Comparison of ENCODE assay signal across 17 cellular contexts in the genomic region with DNA sequence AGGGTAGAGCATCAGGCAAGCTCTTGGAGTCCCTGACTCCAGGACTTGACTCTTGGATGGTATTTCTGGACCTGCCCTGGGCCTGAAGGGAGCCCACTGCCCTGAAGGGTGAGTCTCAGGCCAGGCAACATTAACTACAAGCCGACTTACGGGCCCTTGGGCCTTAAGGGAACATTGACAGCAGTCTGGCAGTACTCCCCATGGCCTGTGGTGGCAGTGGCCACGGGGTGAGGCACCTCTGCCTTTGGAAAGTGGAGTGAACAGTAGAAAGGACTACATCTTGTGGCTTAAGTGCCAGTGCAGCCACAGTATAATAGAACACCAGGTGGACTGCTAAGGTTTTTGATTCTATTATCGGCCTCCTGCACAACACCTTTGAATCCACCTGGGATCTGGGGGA. TPM values are rescaled to one million over a fixed set of nuclear protein-coding genes. Genes with fewer than 3 reads are reported as not detected.
A peak's percentile ranks its signal among the peaks of the same experiment; 100 is the strongest.
DNase-seq lines count a peak whose midpoint lies in the region; ATAC-seq and TF ChIP-seq lines count a peak whose summit lies in the region.
"Had no signal": no experiment of that assay in that cellular context is flagged by ENCODE, and none has a peak within 500 bp of the region (broad histone marks: within the 10 kb centered on the region; RNA-seq: fewer than 3 reads in every experiment).

No MANE protein-coding gene starts in this region.

- H3K9me3 Mint-ChIP-seq in H9 (peaks cover 69 to 75% of the 10 kb centered on the region in 2 experiments), WTC11 (no peaks in the 10 kb centered on the region), endothelial cell (ENCODE audit: unreplicated experiment) (no peaks in the 10 kb centered on the region)

- 0 out of 7 replicates have a peak overlapping the region, but pooled peaks of 1 of the 3 experiments have one; percentile 28 for H3K27ac Mint-ChIP-seq in H9
- H3K27ac Mint-ChIP-seq in WTC11: no peak overlapping the region
- H3K27ac Mint-ChIP-seq in endothelial cell (ENCODE audit: unreplicated experiment): no peak overlapping the region
- H3K27ac Mint-ChIP-seq: CD8-positive, alpha-beta memory T cell had no signal

- H4K5ac ChIP-seq in H9 (ENCODE audit: insufficient read length, low read depth, low read length): no peak overlapping the region

- no peak overlapping the region for H4K8ac ChIP-seq in H9 (replicated peaks; ENCODE audit: insufficient read length, low read depth, low read length)

- H2BK5ac ChIP-seq in H9 (ENCODE audit: insufficient read length, low read length): no peak overlapping the region

- no peak overlapping the region for H3K23ac ChIP-seq in H9 (ENCODE audit: insufficient read length, low read depth, low read length)

- H3K79me1 ChIP-seq in H9 (ENCODE audit: insufficient read depth, low read depth, low read length, poor library complexity, severe bottlenecking): no peaks in the 10 kb centered on the region

- no peak overlapping the region for H3K9ac ChIP-seq in H9 (ENCODE audit: extremely low read depth, insufficient read length, low read length)
- no peak overlapping the region for H3K9ac ChIP-seq in rectal smooth muscle tissue (ENCODE audit: low read length)
- H3K9ac ChIP-seq: KMS-11 had no signal

- H2AFZ ChIP-seq in H9 (ENCODE audit: low read length): no peak overlapping the region

- no peak overlapping the region for H2BK120ac ChIP-seq in H9 (ENCODE audit: low read depth, low read length, poor library complexity, severe bottlenecking)

- H3K4me3 ChIP-seq in rectal smooth muscle tissue (ENCODE audit: low read length): no peak overlapping the region
- H3K4me3 ChIP-seq: A549 had no signal

- no peak overlapping the region for H2AK5ac ChIP-seq in H9 (ENCODE audit: insufficient read length, low read length)

- no peak overlapping the region for H3T11ph ChIP-seq in H9 (ENCODE audit: low read length)

- H2BK15ac ChIP-seq in H9 (ENCODE audit: low read depth, low read length): no peak overlapping the region

- H3K4me2 ChIP-seq in H9 (ENCODE audit: insufficient read depth, insufficient read length, low read length): no peak overlapping the region
- H3K4me2 ChIP-seq: A549, KMS-11 had no signal

- no peak overlapping the region for H3K4ac ChIP-seq in H9 (ENCODE audit: low read depth, low read length)

- CTCF ChIA-PET in WTC11 (lab: Charles Lee): interaction anchor here (0.8 to 1.0 kb wide), 2 partner anchors 13 to 138 kb away, joined by 3 read pairs; no protein-coding TSS in a partner anchor

- H2BK20ac ChIP-seq in H9 (ENCODE audit: low read depth, low read length, poor library complexity, severe bottlenecking): no peak overlapping the region

- no peak overlapping the region for H3K18ac ChIP-seq in H9 (ENCODE audit: insufficient read length, low read depth, low read length)

- POLR2A ChIA-PET in WTC11 (lab: Charles Lee): no interaction called here

- H3K4me1 Mint-ChIP-seq in H9 (no peaks in the 10 kb centered on the region), WTC11 (0 out of 2 replicates have a peak, but pooled peaks cover 5% of the 10 kb centered on the region), endothelial cell (ENCODE audit: unreplicated experiment) (no peaks in the 10 kb centered on the region)

- H3K23me2 ChIP-seq in H9 (ENCODE audit: insufficient read length, low read depth, low read length, poor library complexity, severe bottlenecking): no peaks in the 10 kb centered on the region

- H3K9me3 ChIP-seq in H9 (ENCODE audit: control insufficient read depth, low read depth, low read length): peaks cover 15% of the 10 kb centered on the region
- H3K9me3 ChIP-seq: A549, Caco-2 had no signal

- H3K27me3 Mint-ChIP-seq in H9 (ENCODE audit: low read depth) (no peaks in the 10 kb centered on the region), WTC11 (ENCODE audit: low read depth) (no peaks in the 10 kb centered on the region), endothelial cell (ENCODE audit: unreplicated experiment) (no peaks in the 10 kb centered on the region)
- H3K27me3 Mint-ChIP-seq: CD8-positive, alpha-beta memory T cell had no signal

- H3K36me3 ChIP-seq in rectal smooth muscle tissue (ENCODE audit: control insufficient read depth, insufficient read depth, low read length): peaks cover 5% of the 10 kb centered on the region

- H4K91ac ChIP-seq in H9 (ENCODE audit: insufficient read length, low read depth, low read length): no peak overlapping the region

- DNase-seq in H9 (no peak), WTC11 (ENCODE audit: low spot score) (no peak), endothelial cell (ENCODE audit: low spot score) (no peak), NCI-H524 (lab: John Stamatoyannopoulos, UW) (no peak)
- DNase-seq in activated CD4-positive, CD25-positive, alpha-beta regulatory T cell (lab: John Stamatoyannopoulos, UW): no peak
- DNase-seq: Caco-2; CD8-positive, alpha-beta memory T cell; DMS79; GOT3; HCEC 1CT had no signal

- WGBS in H9 (ENCODE audit: extremely low coverage, insufficient read length, low lambda C conversion rate): no CpG with 5 or more reads among the region's 4 CpGs

- H3K36me3 Mint-ChIP-seq in H9 (ENCODE audit: insufficient read depth in 1 of 3, low read depth in 3 of 3): peaks cover 8 to 15% (median 13%) of the 10 kb centered on the region in 3 experiments
- H3K36me3 Mint-ChIP-seq in WTC11: no peaks in the 10 kb centered on the region; the same call in 1 of the 2 replicates
- peaks cover 41% of the 10 kb centered on the region for H3K36me3 Mint-ChIP-seq in endothelial cell (ENCODE audit: low read depth, unreplicated experiment)

- no peaks in the 10 kb centered on the region for H4K20me1 ChIP-seq in H9 (ENCODE audit: control insufficient read depth, insufficient read depth, insufficient read length)

- H3K79me2 ChIP-seq in H9 (ENCODE audit: insufficient read depth, low read length): no peaks in the 10 kb centered on the region

- no peak overlapping the region for H3K14ac ChIP-seq in H9 (ENCODE audit: insufficient read depth, low read length)

- ATAC-seq in WTC11: peak; percentile 84
- ATAC-seq in GM18907 (IDR thresholded peaks at IDR 0.05; ENCODE audit: unreplicated experiment): no peak
- ATAC-seq in GM19455 (IDR thresholded peaks at IDR 0.05; ENCODE audit: unreplicated experiment): no peak
- ATAC-seq: A549, HepG2 had no signal

- H3K56ac ChIP-seq in H9 (ENCODE audit: insufficient read length, low read depth, low read length): no peak overlapping the region

- H3K27ac ChIP-seq in H9 (ENCODE audit: insufficient read length, low read depth, low read length) (no peak overlapping the region), rectal smooth muscle tissue (ENCODE audit: low read depth, low read length) (peak overlapping the region; percentile 25)
- H3K27ac ChIP-seq: A549, KMS-11 had no signal

- peak; percentile 30 for TF ChIP-seq CTCF in H9 (conservative IDR thresholded peaks at IDR 0.05)
- no peak for TF ChIP-seq CTCF in WTC11 (IDR thresholded peaks at IDR 0.05)
- TF ChIP-seq CTCF in endothelial cell (IDR thresholded peaks at IDR 0.05; ENCODE audit: unreplicated experiment): no peak

- H2BK12ac ChIP-seq in H9 (ENCODE audit: insufficient read length, low read depth, low read length): no peak overlapping the region

- H3K4me1 ChIP-seq in H9 (ENCODE audit: insufficient read depth, low read length) (no peaks in the 10 kb centered on the region), rectal smooth muscle tissue (ENCODE audit: control insufficient read depth, insufficient read depth, low read length) (no peaks in the 10 kb centered on the region)
- H3K4me1 ChIP-seq: A549, Caco-2 had no signal

- H3K4me3 Mint-ChIP-seq in H9: no peak overlapping the region
- no peak overlapping the region for H3K4me3 Mint-ChIP-seq in WTC11
- H3K4me3 Mint-ChIP-seq in endothelial cell (ENCODE audit: unreplicated experiment): peak overlapping the region; percentile 27
- H3K4me3 Mint-ChIP-seq: CD14-positive monocyte had no signal

- no peaks in the 10 kb centered on the region for H3K27me3 ChIP-seq in H9 (ENCODE audit: insufficient read depth, low read length)
- no peaks in the 10 kb centered on the region for H3K27me3 ChIP-seq in rectal smooth muscle tissue (ENCODE audit: control insufficient read depth, insufficient read depth, low read length)

TF ChIP-seq in WTC11, 78 proteins besides CTCF, POLR2A, EP300 and RAD21 (continues in another document):
- TF ChIP-seq MAX (CRISPR knock-in tag; IDR thresholded peaks at IDR 0.05) (no peak), ZNF423 (CRISPR knock-in tag; IDR thresholded peaks at IDR 0.05) (no peak), ZNF317 (CRISPR knock-in tag; IDR thresholded peaks at IDR 0.05; ENCODE audit: borderline replicate concordance, low read depth) (no peak), CBFB (CRISPR knock-in tag; IDR thresholded peaks at IDR 0.05; ENCODE audit: low read depth) (no peak), ESRRA (CRISPR knock-in tag; IDR thresholded peaks at IDR 0.05; ENCODE audit: borderline replicate concordance) (no peak), SMAD3 (CRISPR knock-in tag; IDR thresholded peaks at IDR 0.05; ENCODE audit: borderline replicate concordance) (no peak), TCF7 (CRISPR knock-in tag; IDR thresholded peaks at IDR 0.05; ENCODE audit: low read depth) (no peak), ZNF232 (CRISPR knock-in tag; IDR thresholded peaks at IDR 0.05) (no peak), RELA (CRISPR knock-in tag; IDR thresholded peaks at IDR 0.05; ENCODE audit: borderline replicate concordance) (no peak), KAT7 (CRISPR knock-in tag; IDR thresholded peaks at IDR 0.05; ENCODE audit: borderline replicate concordance) (no peak), TEAD4 (CRISPR knock-in tag; IDR thresholded peaks at IDR 0.05) (no peak), SOX15 (CRISPR knock-in tag; IDR thresholded peaks at IDR 0.05) (no peak), MYBL2 (CRISPR knock-in tag; IDR thresholded peaks at IDR 0.05) (no peak)
- TF ChIP-seq, protein P1, sequence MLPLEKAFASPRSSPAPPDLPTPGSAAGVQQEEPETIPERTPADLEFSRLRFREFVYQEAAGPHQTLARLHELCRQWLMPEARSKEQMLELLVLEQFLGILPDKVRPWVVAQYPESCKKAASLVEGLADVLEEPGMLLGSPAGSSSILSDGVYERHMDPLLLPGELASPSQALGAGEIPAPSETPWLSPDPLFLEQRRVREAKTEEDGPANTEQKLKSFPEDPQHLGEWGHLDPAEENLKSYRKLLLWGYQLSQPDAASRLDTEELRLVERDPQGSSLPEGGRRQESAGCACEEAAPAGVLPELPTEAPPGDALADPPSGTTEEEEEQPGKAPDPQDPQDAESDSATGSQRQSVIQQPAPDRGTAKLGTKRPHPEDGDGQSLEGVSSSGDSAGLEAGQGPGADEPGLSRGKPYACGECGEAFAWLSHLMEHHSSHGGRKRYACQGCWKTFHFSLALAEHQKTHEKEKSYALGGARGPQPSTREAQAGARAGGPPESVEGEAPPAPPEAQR (CRISPR knock-in tag; IDR thresholded peaks at IDR 0.05): no peak

RNA-seq across cellular contexts. Expression of gene SH3BGRL, which starts 36.3 kb away (rescaled TPM):
- 41.8 and 42.1 TPM in 2 replicates for total RNA-seq in H9 (2021)
- 36.6 to 37.8 TPM (median 37.3 TPM) in 3 replicates for total RNA-seq in WTC11 (2021)
- 127 TPM for total RNA-seq in endothelial cell (ENCODE audit: unreplicated experiment)

RNA-seq across cellular contexts. Expression of gene HMGN5, which starts 36.5 kb away (rescaled TPM):
- 11.4 and 13.0 TPM in 2 replicates for total RNA-seq in H9 (2021)
- 21.7 to 23.4 TPM (median 22.5 TPM) in 3 replicates for total RNA-seq in WTC11 (2021)
- 5.1 TPM for total RNA-seq in endothelial cell (ENCODE audit: unreplicated experiment)
